ENCODE assay signal across 9 cellular contexts in genomic region chr1:100866041-100866900, GRCh38. TPM values are rescaled to one million over a fixed set of nuclear protein-coding genes. Genes with fewer than 3 reads are reported as not detected.
DNase-seq lines count a peak whose midpoint lies in the region; ATAC-seq, FAIRE-seq and TF ChIP-seq lines count a peak whose summit lies in the region.
"Had no signal": no experiment of that assay in that cellular context is flagged by ENCODE, and none has a peak within 500 bp of the region (broad histone marks: within the 10 kb centered on the region; RNA-seq: fewer than 3 reads in every experiment).

No MANE protein-coding gene starts in this region.

- H3K14ac ChIP-seq in H9 (ENCODE audit: insufficient read depth, low read length): no peak overlapping the region

- DNase-seq in ELR (ENCODE audit: low read depth) (peak; percentile 72), H9 (no peak), NCI-H446 (lab: John Stamatoyannopoulos, UW) (peak; percentile 20 to 39), dedifferentiated amniotic fluid mesenchymal stem cell (ENCODE audit: extremely low spot score) (peak; percentile 68), frontal cortex (ENCODE audit: low spot score in 2 of 2) (no peak)
- no peak for DNase-seq in activated CD4-positive, alpha-beta T cell treated with anti-CD3 and anti-CD28 coated beads, Interleukin-2, amount 50 U/mL, for 1 hour
- DNase-seq: T-cell had no signal

- H3K36me3 Mint-ChIP-seq in H9 (ENCODE audit: insufficient read depth in 1 of 3, low read depth in 3 of 3) (no peaks in the 10 kb centered on the region), nephron (ENCODE audit: low read depth) (no peaks in the 10 kb centered on the region)
- H3K36me3 Mint-ChIP-seq: T-cell had no signal

- H3K4me1 ChIP-seq in H9 (ENCODE audit: insufficient read depth, low read length): no peaks in the 10 kb centered on the region

- H3K4ac ChIP-seq in H9 (ENCODE audit: low read depth, low read length): no peak overlapping the region

- no peaks in the 10 kb centered on the region for H3K79me2 ChIP-seq in H9 (ENCODE audit: insufficient read depth, low read length)

- no peak overlapping the region for H3K4me2 ChIP-seq in H9 (ENCODE audit: insufficient read depth, insufficient read length, low read length)

- no CpG with 5 or more reads among the region's 5 CpGs for WGBS in H9 (ENCODE audit: extremely low coverage, insufficient read length, low lambda C conversion rate)

- H3K27me3 Mint-ChIP-seq in H9 (ENCODE audit: low read depth): no peaks in the 10 kb centered on the region; the same call in 1 of the 2 replicates
- H3K27me3 Mint-ChIP-seq in nephron (ENCODE audit: low read depth): no peaks in the 10 kb centered on the region
- H3K27me3 Mint-ChIP-seq: T-cell had no signal

- H3K4me1 Mint-ChIP-seq in H9: 0 out of 4 replicates have a peak, but pooled peaks cover 0 to 2% of the 10 kb centered on the region in 2 experiments
- no peaks in the 10 kb centered on the region for H3K4me1 Mint-ChIP-seq in nephron
- H3K4me1 Mint-ChIP-seq: T-cell had no signal

- no peak overlapping the region for H2AFZ ChIP-seq in H9 (ENCODE audit: low read length)

- TF ChIP-seq CTCF in H9 (conservative IDR thresholded peaks at IDR 0.05): peak; percentile 65
- TF ChIP-seq CTCF in nephron (IDR thresholded peaks at IDR 0.05; ENCODE audit: unreplicated experiment in 3 of 3): peak; percentile 56 to 69 (median 59)

- H3K27me3 ChIP-seq in H9 (ENCODE audit: insufficient read depth, low read length): no peaks in the 10 kb centered on the region

- no peak overlapping the region for H3K18ac ChIP-seq in H9 (ENCODE audit: insufficient read length, low read depth, low read length)

- H3K4me3 Mint-ChIP-seq in H9 (no peak overlapping the region), nephron (no peak overlapping the region)
- H3K4me3 Mint-ChIP-seq: T-cell had no signal

- no peak overlapping the region for H3K27ac ChIP-seq in H9 (ENCODE audit: insufficient read length, low read depth, low read length)

- FAIRE-seq in frontal cortex (lab: Jason Lieb, UNC): no peak

- no peak overlapping the region for H4K8ac ChIP-seq in H9 (replicated peaks; ENCODE audit: insufficient read length, low read depth, low read length)

- H3K27ac Mint-ChIP-seq in H9: no peak overlapping the region
- H3K27ac Mint-ChIP-seq in nephron: no peak overlapping the region
- H3K27ac Mint-ChIP-seq: T-cell had no signal

- no peak overlapping the region for H2BK15ac ChIP-seq in H9 (ENCODE audit: low read depth, low read length)

- H2BK120ac ChIP-seq in H9 (ENCODE audit: low read depth, low read length, poor library complexity, severe bottlenecking): no peak overlapping the region

- no peak overlapping the region for H3K56ac ChIP-seq in H9 (ENCODE audit: insufficient read length, low read depth, low read length)

- no peaks in the 10 kb centered on the region for H3K9me3 Mint-ChIP-seq in H9
- H3K9me3 Mint-ChIP-seq in nephron: no peaks in the 10 kb centered on the region
- H3K9me3 Mint-ChIP-seq: T-cell had no signal

- ATAC-seq in HG02970 (IDR thresholded peaks at IDR 0.05; ENCODE audit: low FRiP score, unreplicated experiment): no peak

- no peak overlapping the region for H3K9ac ChIP-seq in H9 (ENCODE audit: extremely low read depth, insufficient read length, low read length)

- no peak overlapping the region for H2AK5ac ChIP-seq in H9 (ENCODE audit: insufficient read length, low read length)

- H3T11ph ChIP-seq in H9 (ENCODE audit: low read length): no peak overlapping the region

- no peaks in the 10 kb centered on the region for H3K23me2 ChIP-seq in H9 (ENCODE audit: insufficient read length, low read depth, low read length, poor library complexity, severe bottlenecking)

- H3K23ac ChIP-seq in H9 (ENCODE audit: insufficient read length, low read depth, low read length): no peak overlapping the region

- H2BK12ac ChIP-seq in H9 (ENCODE audit: insufficient read length, low read depth, low read length): no peak overlapping the region

- H3K79me1 ChIP-seq in H9 (ENCODE audit: insufficient read depth, low read depth, low read length, poor library complexity, severe bottlenecking): no peaks in the 10 kb centered on the region

- H4K20me1 ChIP-seq in H9 (ENCODE audit: control insufficient read depth, insufficient read depth, insufficient read length): no peaks in the 10 kb centered on the region

- H2BK20ac ChIP-seq in H9 (ENCODE audit: low read depth, low read length, poor library complexity, severe bottlenecking): no peak overlapping the region

- H2BK5ac ChIP-seq in H9 (ENCODE audit: insufficient read length, low read length): no peak overlapping the region

- no peak overlapping the region for H4K5ac ChIP-seq in H9 (ENCODE audit: insufficient read length, low read depth, low read length)

- no peaks in the 10 kb centered on the region for H3K9me3 ChIP-seq in H9 (ENCODE audit: control insufficient read depth, low read depth, low read length)

- no peak overlapping the region for H4K91ac ChIP-seq in H9 (ENCODE audit: insufficient read length, low read depth, low read length)

RNA-seq across cellular contexts. Expression of gene EXTL2, which starts 28.4 kb away (rescaled TPM):
- total RNA-seq in H9 (2021) (36.3 and 37.9 TPM in 2 replicates), frontal cortex (28.9 TPM)

RNA-seq across cellular contexts. Expression of gene SLC30A7, which starts 29.6 kb away (rescaled TPM):
- 25.6 and 26.6 TPM in 2 replicates for total RNA-seq in H9 (2021)
- total RNA-seq in frontal cortex: 30.2 TPM

Comparison
In these comparisons a context has a peak if more than half of its experiments do, and no peak if none do; other contexts are left out.
1. DNase-seq: peak in ELR (single experiment), NCI-H446 (2 of 2) and dedifferentiated amniotic fluid mesenchymal stem cell (single experiment); none in H9 (single experiment), frontal cortex (0 of 2) and activated CD4-positive, alpha-beta T cell treated with anti-CD3 and anti-CD28 coated beads, Interleukin-2, amount 50 U/mL, for 1 hour (single experiment).